12 cellular contexts compared by ENCODE assay signal in the genomic region with DNA sequence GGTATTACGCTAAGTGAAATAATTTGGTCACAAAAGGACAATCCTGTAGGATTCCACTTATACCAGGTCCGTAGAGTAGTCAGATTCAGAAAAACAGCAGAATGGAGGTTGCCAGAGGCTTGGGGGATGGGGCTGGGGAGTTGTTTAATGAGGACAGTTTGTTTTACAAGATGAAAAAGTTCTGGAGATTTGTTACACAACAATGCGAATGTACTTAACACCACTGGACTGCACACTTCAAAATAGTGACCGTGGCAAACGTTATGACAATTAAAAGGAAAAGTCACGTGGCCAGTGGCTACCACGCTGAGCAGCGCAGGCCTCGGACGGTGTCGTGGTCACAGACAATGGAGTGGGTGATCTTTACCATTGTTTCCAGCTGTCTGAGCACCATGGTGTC.
DNase-seq lines count a peak whose midpoint lies in the region; ATAC-seq and TF ChIP-seq lines count a peak whose summit lies in the region.
"Had no signal": no experiment of that assay in that cellular context is flagged by ENCODE, and none has a peak within 500 bp of the region (broad histone marks: within the 10 kb centered on the region; RNA-seq: fewer than 3 reads in every experiment).

No MANE protein-coding gene starts in this region.

- H3K27ac ChIP-seq in VCaP (peak overlapping the region; percentile 44), iPS-20b (ENCODE audit: low read length) (peak overlapping the region; percentile 58), testis (peak overlapping the region in 1 of 2 donors; percentile 74)

- no peak overlapping the region for H3K4me3 Mint-ChIP-seq in activated naive CD4-positive, alpha-beta T cell treated with anti-CD3 and anti-CD28 coated beads for 36 hours

- H3K4me1 ChIP-seq in iPS-20b (ENCODE audit: insufficient read depth, low read length) (peaks cover 39% of the 10 kb centered on the region; the same call in 1 of the 2 replicates), testis (peaks cover 97% of the 10 kb centered on the region)

- ATAC-seq in GM18511 (IDR thresholded peaks at IDR 0.05; ENCODE audit: unreplicated experiment) = no peak
- ATAC-seq: PC-3 had no signal

- peak overlapping the region; percentile 63; the same call in 1 of the 2 replicates for H3K9ac ChIP-seq in iPS-20b (ENCODE audit: low read depth, low read length)

- CTCF ChIA-PET in activated naive CD4-positive, alpha-beta T cell treated with anti-CD3 and anti-CD28 coated beads for 36 hours (lab: Charles Lee) = interaction anchor here (2.5 kb wide), 1 partner anchor 48 kb away, joined by 12 read pairs; no protein-coding TSS in a partner anchor

- peaks cover 16% of the 10 kb centered on the region for H3K36me3 Mint-ChIP-seq in activated naive CD4-positive, alpha-beta T cell treated with anti-CD3 and anti-CD28 coated beads for 36 hours (ENCODE audit: low read depth)

- 57 to 66% methylated on average over 11 of the region's 11 CpGs for WGBS in testis, 2 donors

- intact Hi-C loops in activated naive CD4-positive, alpha-beta T cell treated with anti-CD3 and anti-CD28 coated beads for 36 hours (cut with micrococcal nuclease) = no loop called here
- intact Hi-C loops in testis (cut with DNase I; ENCODE audit: low total_unique reads) = no loop called here

- H3K27me3 Mint-ChIP-seq in activated naive CD4-positive, alpha-beta T cell treated with anti-CD3 and anti-CD28 coated beads for 36 hours (ENCODE audit: low read depth) = no peaks in the 10 kb centered on the region

- H3K9me3 Mint-ChIP-seq in activated naive CD4-positive, alpha-beta T cell treated with anti-CD3 and anti-CD28 coated beads for 36 hours = no peaks in the 10 kb centered on the region

- no peaks in the 10 kb centered on the region for H3K9me3 ChIP-seq in iPS-20b (ENCODE audit: insufficient read depth, low read depth, low read length)
- H3K9me3 ChIP-seq in testis = no peaks in the 10 kb centered on the region
- H3K9me3 ChIP-seq: thoracic aorta had no signal

- peak overlapping the region; percentile 43 for H3K27ac Mint-ChIP-seq in activated naive CD4-positive, alpha-beta T cell treated with anti-CD3 and anti-CD28 coated beads for 36 hours

- H3K4me1 Mint-ChIP-seq in activated naive CD4-positive, alpha-beta T cell treated with anti-CD3 and anti-CD28 coated beads for 36 hours (ENCODE audit: low read depth) = peaks cover 63% of the 10 kb centered on the region

- H3K36me3 ChIP-seq in iPS-20b (ENCODE audit: insufficient read depth, low read depth, low read length) (peaks cover 22% of the 10 kb centered on the region), testis (ENCODE audit: low read depth, missing control alignments) (no peaks in the 10 kb centered on the region)

- TF ChIP-seq POLR2A in testis (IDR thresholded peaks at IDR 0.05) = no peak

- TF ChIP-seq CTCF in VCaP (conservative IDR thresholded peaks at IDR 0.05) (no peak), testis (IDR thresholded peaks at IDR 0.05) (no peak)

- DNase-seq in activated naive CD4-positive, alpha-beta T cell treated with anti-CD3 and anti-CD28 coated beads for 36 hours = no peak
- DNase-seq in activated naive CD4-positive, alpha-beta T cell (lab: John Stamatoyannopoulos, UW) = no peak
- DNase-seq in testis (peak; percentile 72), HK-2 (ENCODE audit: unreplicated experiment) (no peak), T-helper 2 cell (no peak)
- DNase-seq: amygdala, NCI-H1694, PC-3 had no signal

- H3K4me3 ChIP-seq in iPS-20b (ENCODE audit: low read length) (no peak overlapping the region), testis (no peak overlapping the region)
- H3K4me3 ChIP-seq: thoracic aorta had no signal

- H3K27me3 ChIP-seq in iPS-20b (ENCODE audit: insufficient read depth, low read length) = no peaks in the 10 kb centered on the region
- no peaks in the 10 kb centered on the region for H3K27me3 ChIP-seq in testis
